ENCODE assay signal across 9 cellular contexts in the genomic region with DNA sequence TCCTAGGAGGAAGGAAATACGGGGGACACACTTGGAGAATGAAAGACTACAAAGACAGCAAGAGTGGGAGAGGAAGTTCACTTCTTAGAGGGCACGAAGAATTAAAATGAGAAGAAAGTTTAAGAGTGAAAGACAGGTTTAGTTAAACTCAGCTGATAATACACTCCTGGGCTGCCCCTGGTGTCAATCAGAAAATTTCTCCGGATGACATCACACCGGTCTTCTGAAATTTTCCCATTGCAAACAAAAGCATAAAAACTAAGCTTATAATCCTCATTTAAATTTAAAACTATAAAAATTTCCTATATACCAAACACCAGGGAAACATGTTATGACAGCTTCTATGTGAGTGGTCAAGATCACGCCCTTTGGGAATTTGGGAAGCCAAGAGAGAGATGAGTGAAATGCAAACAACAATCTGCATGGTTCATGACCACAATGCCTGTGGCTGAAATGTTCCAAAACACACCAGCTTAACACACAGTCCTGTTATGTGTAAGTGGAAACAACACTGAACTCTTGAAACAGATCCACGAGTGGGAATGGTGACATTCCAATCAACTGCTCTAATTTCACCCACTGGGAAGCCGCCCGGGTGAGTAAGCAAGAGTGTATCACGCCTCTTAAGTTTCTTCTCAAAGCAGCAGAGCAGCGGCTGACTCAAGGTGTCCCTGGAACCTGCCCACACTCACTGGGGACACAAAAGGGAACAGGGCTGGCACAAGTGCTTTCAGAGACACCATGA. TPM values are rescaled to one million over a fixed set of nuclear protein-coding genes. Genes with fewer than 3 reads are reported as not detected.
DNase-seq lines count a peak whose midpoint lies in the region; ATAC-seq and TF ChIP-seq lines count a peak whose summit lies in the region.
"Had no signal": no experiment of that assay in that cellular context is flagged by ENCODE, and none has a peak within 500 bp of the region (broad histone marks: within the 10 kb centered on the region; RNA-seq: fewer than 3 reads in every experiment).

No MANE protein-coding gene starts in this region.

- peaks cover 68% of the 10 kb centered on the region for H3K4me1 Mint-ChIP-seq in T-helper 2 cell treated with Interferon-gamma antibody and Interleukin-4, amounts not matched to agents 5 μg/mL and 100 μg/mL, for 36 hours (ENCODE audit: low read depth)

- H3K9me3 Mint-ChIP-seq in T-helper 2 cell treated with Interferon-gamma antibody and Interleukin-4, amounts not matched to agents 5 μg/mL and 100 μg/mL, for 36 hours: no peaks in the 10 kb centered on the region

- H3K4me2 ChIP-seq in DOHH2 (ENCODE audit: low read length): peak overlapping the region; percentile 23

- no peak overlapping the region for H3K4me3 Mint-ChIP-seq in T-helper 2 cell treated with Interferon-gamma antibody and Interleukin-4, amounts not matched to agents 5 μg/mL and 100 μg/mL, for 36 hours

- TF ChIP-seq POLR2A in erythroblast (IDR thresholded peaks at IDR 0.05; ENCODE audit: low read length) (no peak), gastrocnemius medialis (IDR thresholded peaks at IDR 0.05) (peak; percentile 20 to 48)

- peak overlapping the region; percentile 27 for H3K27ac Mint-ChIP-seq in T-helper 2 cell treated with Interferon-gamma antibody and Interleukin-4, amounts not matched to agents 5 μg/mL and 100 μg/mL, for 36 hours

- peaks cover 78% of the 10 kb centered on the region for H3K4me1 ChIP-seq in DOHH2 (ENCODE audit: control insufficient read depth, low read length)
- H3K4me1 ChIP-seq in gastrocnemius medialis: peaks cover 98 to 99% of the 10 kb centered on the region in 2 donors

- H4K20me1 ChIP-seq in DOHH2 (ENCODE audit: control insufficient read depth, insufficient read depth, low read depth, low read length): peaks cover 73% of the 10 kb centered on the region

- no peaks in the 10 kb centered on the region for H3K36me3 Mint-ChIP-seq in T-helper 2 cell treated with Interferon-gamma antibody and Interleukin-4, amounts not matched to agents 5 μg/mL and 100 μg/mL, for 36 hours (ENCODE audit: low read depth)

- H3K27me3 ChIP-seq in DOHH2 (ENCODE audit: control insufficient read depth, low read length) (no peaks in the 10 kb centered on the region), gastrocnemius medialis (no peaks in the 10 kb centered on the region)

- DNase-seq in T-helper 2 cell treated with Interferon-gamma antibody and Interleukin-4, amounts not matched to agents 5 μg/mL and 100 μg/mL, for 36 hours (ENCODE audit: low spot score): peak; percentile 25
- DNase-seq in erythroblast (lab: John Stamatoyannopoulos, UW): peak; percentile 16 to 71
- peak; percentile 94 to 96 for DNase-seq in gastrocnemius medialis
- DNase-seq in NCI-H1930 (lab: John Stamatoyannopoulos, UW): no peak
- DNase-seq in H4 (ENCODE audit: low spot score): no peak
- DNase-seq: SIG-M5 had no signal

- peak; percentile 68 to 75 for ATAC-seq in gastrocnemius medialis
- no peak for ATAC-seq in HG02840 (IDR thresholded peaks at IDR 0.05; ENCODE audit: low FRiP score, unreplicated experiment)
- ATAC-seq in GM19463 (IDR thresholded peaks at IDR 0.05; ENCODE audit: unreplicated experiment): no peak

- H3F3A ChIP-seq in DOHH2 (ENCODE audit: control insufficient read depth, insufficient read depth): peaks cover 20% of the 10 kb centered on the region

- no peaks in the 10 kb centered on the region for H3K27me3 Mint-ChIP-seq in T-helper 2 cell treated with Interferon-gamma antibody and Interleukin-4, amounts not matched to agents 5 μg/mL and 100 μg/mL, for 36 hours (ENCODE audit: low read depth)

- intact Hi-C loops in gastrocnemius medialis (cut with DNase I; ENCODE audit: low total_unique reads): loop anchor here (2.0 kb wide), 1 partner anchor 31 kb away; no protein-coding TSS in a partner anchor

- TF ChIP-seq CTCF in DOHH2 (IDR thresholded peaks at IDR 0.05; ENCODE audit: low read depth, low read length, poor library complexity, severe bottlenecking) (no peak), gastrocnemius medialis (IDR thresholded peaks at IDR 0.05 in 4 of 5, conservative IDR thresholded peaks at IDR 0.05 in 1 of 5) (peak in 1 of 5 experiments; percentile 13)

- in situ Hi-C loops in gastrocnemius medialis (cut with MboI; ENCODE audit: low sequenced_read_pairs in 4 of 4): loop anchor here in 1 of 4 donors (5.0 kb wide), 1 partner anchor 34 kb away; no protein-coding TSS in a partner anchor

- H3K9me3 ChIP-seq in DOHH2 (ENCODE audit: control insufficient read depth, insufficient read depth, low read length) (no peaks in the 10 kb centered on the region), gastrocnemius medialis (no peaks in the 10 kb centered on the region)

- H3K9me2 ChIP-seq in DOHH2 (replicated peaks; ENCODE audit: control insufficient read depth, low read length): no peaks in the 10 kb centered on the region

- no peak overlapping the region for H3K4me3 ChIP-seq in DOHH2 (ENCODE audit: low read length)
- peak overlapping the region in 1 of 4 donors; percentile 16 for H3K4me3 ChIP-seq in gastrocnemius medialis

- H3K27ac ChIP-seq in DOHH2 (ENCODE audit: low read depth, low read length) (no peak overlapping the region), gastrocnemius medialis (peak overlapping the region; percentile 88 to 93 (median 90))

- H3K36me3 ChIP-seq in DOHH2 (ENCODE audit: control insufficient read depth, low read length) (peaks cover 5% of the 10 kb centered on the region), gastrocnemius medialis (no peaks in the 10 kb centered on the region)

- H3K79me2 ChIP-seq in DOHH2 (ENCODE audit: control insufficient read depth, low read length): peaks cover 98% of the 10 kb centered on the region

RNA-seq across cellular contexts. Expression of a gene that starts 49.0 kb away (rescaled TPM):
- 10 to 100 TPM; 64.8 to 83.2 (median 73.9) TPM for total RNA-seq in gastrocnemius medialis
- 6.4 and 11.0 TPM in 2 replicates for total RNA-seq in H4 (2014; rRNA removed; shearing (Covaris generic))

RNA-seq across cellular contexts. Expression of a gene that starts 51.1 kb away (rescaled TPM):
- not detected for total RNA-seq in gastrocnemius medialis
- 0.43 TPM in 1 of 2 replicates, not detected in the other for total RNA-seq in H4 (2014; rRNA removed; shearing (Covaris generic))

Comparison
In these comparisons a context has a peak if more than half of its experiments do, and no peak if none do; other contexts are left out.
1. DNase-seq: peak in T-helper 2 cell treated with Interferon-gamma antibody and Interleukin-4, amounts not matched to agents 5 μg/mL and 100 μg/mL, for 36 hours (single experiment), erythroblast (2 of 2) and gastrocnemius medialis (2 of 2); none in NCI-H1930 (0 of 2) and H4 (single experiment).
2. ATAC-seq: peak in gastrocnemius medialis (2 of 2); none in HG02840 (single experiment) and GM19463 (single experiment).